Comparison of ENCODE assay signal across 1 cellular context in genomic region chrX:49812177-49812576, GRCh38.
TF ChIP-seq lines count a peak whose summit lies in the region.

No MANE protein-coding gene starts in this region.

TF ChIP-seq in HepG2, 621 proteins besides CTCF, POLR2A, EP300 and RAD21 (continued from another document):
- no peak for TF ChIP-seq ZNF44 (CRISPR knock-in tag; IDR thresholded peaks at IDR 0.05)
- TF ChIP-seq, protein P1, sequence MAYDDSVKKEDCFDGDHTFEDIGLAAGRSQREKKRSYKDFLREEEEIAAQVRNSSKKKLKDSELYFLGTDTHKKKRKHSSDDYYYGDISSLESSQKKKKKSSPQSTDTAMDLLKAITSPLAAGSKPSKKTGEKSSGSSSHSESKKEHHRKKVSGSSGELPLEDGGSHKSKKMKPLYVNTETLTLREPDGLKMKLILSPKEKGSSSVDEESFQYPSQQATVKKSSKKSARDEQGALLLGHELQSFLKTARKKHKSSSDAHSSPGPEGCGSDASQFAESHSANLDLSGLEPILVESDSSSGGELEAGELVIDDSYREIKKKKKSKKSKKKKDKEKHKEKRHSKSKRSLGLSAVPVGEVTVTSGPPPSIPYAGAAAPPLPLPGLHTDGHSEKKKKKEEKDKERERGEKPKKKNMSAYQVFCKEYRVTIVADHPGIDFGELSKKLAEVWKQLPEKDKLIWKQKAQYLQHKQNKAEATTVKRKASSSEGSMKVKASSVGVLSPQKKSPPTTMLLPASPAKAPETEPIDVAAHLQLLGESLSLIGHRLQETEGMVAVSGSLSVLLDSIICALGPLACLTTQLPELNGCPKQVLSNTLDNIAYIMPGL (CRISPR knock-in tag; IDR thresholded peaks at IDR 0.05; ENCODE audit: borderline replicate concordance in 1 of 2, low read depth in 1 of 2), result no peak
- no peak for TF ChIP-seq ZNF260 (CRISPR knock-in tag; IDR thresholded peaks at IDR 0.05; ENCODE audit: borderline replicate concordance, low read depth)
- TF ChIP-seq ZNF589 (CRISPR knock-in tag; conservative IDR thresholded peaks at IDR 0.05), result no peak
- TF ChIP-seq, protein P2, sequence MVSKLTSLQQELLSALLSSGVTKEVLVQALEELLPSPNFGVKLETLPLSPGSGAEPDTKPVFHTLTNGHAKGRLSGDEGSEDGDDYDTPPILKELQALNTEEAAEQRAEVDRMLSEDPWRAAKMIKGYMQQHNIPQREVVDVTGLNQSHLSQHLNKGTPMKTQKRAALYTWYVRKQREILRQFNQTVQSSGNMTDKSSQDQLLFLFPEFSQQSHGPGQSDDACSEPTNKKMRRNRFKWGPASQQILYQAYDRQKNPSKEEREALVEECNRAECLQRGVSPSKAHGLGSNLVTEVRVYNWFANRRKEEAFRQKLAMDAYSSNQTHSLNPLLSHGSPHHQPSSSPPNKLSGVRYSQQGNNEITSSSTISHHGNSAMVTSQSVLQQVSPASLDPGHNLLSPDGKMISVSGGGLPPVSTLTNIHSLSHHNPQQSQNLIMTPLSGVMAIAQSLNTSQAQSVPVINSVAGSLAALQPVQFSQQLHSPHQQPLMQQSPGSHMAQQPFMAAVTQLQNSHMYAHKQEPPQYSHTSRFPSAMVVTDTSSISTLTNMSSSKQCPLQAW (CRISPR knock-in tag; IDR thresholded peaks at IDR 0.05), result no peak
- no peak for TF ChIP-seq CEBPG (CRISPR knock-in tag; IDR thresholded peaks at IDR 0.05)
- TF ChIP-seq, protein P3, sequence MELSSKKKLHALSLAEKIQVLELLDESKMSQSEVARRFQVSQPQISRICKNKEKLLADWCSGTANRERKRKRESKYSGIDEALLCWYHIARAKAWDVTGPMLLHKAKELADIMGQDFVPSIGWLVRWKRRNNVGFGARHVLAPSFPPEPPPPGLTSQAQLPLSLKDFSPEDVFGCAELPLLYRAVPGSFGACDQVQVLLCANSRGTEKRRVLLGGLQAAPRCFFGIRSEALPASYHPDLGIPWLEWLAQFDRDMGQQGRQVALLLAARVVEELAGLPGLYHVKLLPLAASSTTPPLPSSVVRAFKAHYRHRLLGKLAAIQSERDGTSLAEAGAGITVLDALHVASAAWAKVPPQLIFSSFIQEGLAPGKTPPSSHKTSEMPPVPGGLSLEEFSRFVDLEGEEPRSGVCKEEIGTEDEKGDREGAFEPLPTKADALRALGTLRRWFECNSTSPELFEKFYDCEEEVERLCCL (CRISPR knock-in tag; IDR thresholded peaks at IDR 0.05; ENCODE audit: borderline replicate concordance), result no peak
- no peak for TF ChIP-seq ZNF781 (CRISPR knock-in tag; IDR thresholded peaks at IDR 0.05; ENCODE audit: borderline replicate concordance, not compliant biosample characterization)
- TF ChIP-seq ZGPAT (CRISPR knock-in tag; IDR thresholded peaks at IDR 0.05), result no peak
- no peak for TF ChIP-seq ZNF709 (CRISPR knock-in tag; IDR thresholded peaks at IDR 0.05)
- no peak for TF ChIP-seq MTF1 (CRISPR knock-in tag; IDR thresholded peaks at IDR 0.05)
- TF ChIP-seq ZNF615 (CRISPR knock-in tag; IDR thresholded peaks at IDR 0.05; ENCODE audit: borderline replicate concordance), result no peak
- TF ChIP-seq KAT2B (IDR thresholded peaks at IDR 0.05; ENCODE audit: borderline replicate concordance, low read depth, low read length), result no peak
- peak; percentile 83 for TF ChIP-seq TBX2 (CRISPR knock-in tag; IDR thresholded peaks at IDR 0.05; ENCODE audit: borderline replicate concordance)
- TF ChIP-seq NCOA5 (CRISPR knock-in tag; IDR thresholded peaks at IDR 0.05), result no peak
- TF ChIP-seq IKZF1 (IDR thresholded peaks at IDR 0.05), result no peak
- no peak for TF ChIP-seq RBFOX2 (IDR thresholded peaks at IDR 0.05; ENCODE audit: low read depth, low read length)
- TF ChIP-seq ZNF616 (CRISPR knock-in tag; IDR thresholded peaks at IDR 0.05; ENCODE audit: low read depth), result no peak
- no peak; the same call in 1 of the 2 replicates for TF ChIP-seq FOSL2 (CRISPR knock-in tag; IDR thresholded peaks at IDR 0.05)
- peak; percentile 67; the same call in 1 of the 2 replicates for TF ChIP-seq ZSCAN21 (CRISPR knock-in tag; IDR thresholded peaks at IDR 0.05; ENCODE audit: borderline replicate concordance)
